28 cellular contexts compared by ENCODE assay signal in genomic region chr2:88834376-88834775, GRCh38.
DNase-seq lines count a peak whose midpoint lies in the region; ATAC-seq and TF ChIP-seq lines count a peak whose summit lies in the region.
"Had no signal": no experiment of that assay in that cellular context is flagged by ENCODE, and none has a peak within 500 bp of the region (broad histone marks: within the 10 kb centered on the region; RNA-seq: fewer than 3 reads in every experiment).

No MANE protein-coding gene starts in this region.

- TF ChIP-seq CTCF in Loucy (conservative IDR thresholded peaks at IDR 0.05; ENCODE audit: low read length), result no peak
- no peak for TF ChIP-seq CTCF in endodermal cell (conservative IDR thresholded peaks at IDR 0.05)

- no peak overlapping the region for H3K27ac ChIP-seq in endodermal cell (ENCODE audit: low read depth, low read length)
- H3K27ac ChIP-seq: C4-2B, HL-60, SJSA1 had no signal

- H3K9ac ChIP-seq in Loucy (ENCODE audit: low read depth, low read length, poor library complexity, severe bottlenecking) (no peak overlapping the region), endodermal cell (ENCODE audit: extremely low read depth, low read length, poor library complexity, severe bottlenecking) (no peak overlapping the region)

- H3K4me3 ChIP-seq in Loucy (ENCODE audit: low read length, poor library complexity, severe bottlenecking) (no peak overlapping the region), endodermal cell (ENCODE audit: low read length) (no peak overlapping the region)
- H3K4me3 ChIP-seq: SJSA1 had no signal

- no peaks in the 10 kb centered on the region for H3K79me2 ChIP-seq in Loucy (ENCODE audit: insufficient read depth, low read length)

- no peak for DNase-seq in memory B cell (ENCODE audit: low spot score in 2 of 2)
- no peak for DNase-seq in stimulated activated naive CD8-positive, alpha-beta T cell treated with anti-CD3 and anti-CD28 coated beads, Interleukin-15, Interleukin-2, amounts not matched to agents 100 U/mL and 50 U/mL, for 24 hours
- no peak for DNase-seq in endodermal cell
- DNase-seq in iPS-NIHi7 (ENCODE audit: extremely low spot score), result no peak
- DNase-seq: CD8-positive, alpha-beta memory T cell; DMS 273 treated with DMSO at 0.1 percent for 48 hours; DMS79; EL; GDM1; Kasumi-1; MV-4-11; NCI-H1105; NCI-H1436 treated with DMSO at 0.1 percent for 48 hours; NCI-H187 treated with DMSO at 0.1 percent for 48 hours; NCI-H2171 treated with DMSO at 0.1 percent for 48 hours; NCI-H524; NCI-H748 treated with DMSO at 0.1 percent for 48 hours; NK-92 treated with Interleukin-12 subunit alpha and Interleukin-12 subunit beta, amount 100 ng/mL, for 24 hours; Right ventricle myocardium superior; RPMI8226; T-cell had no signal

- H4K20me1 ChIP-seq in Loucy (ENCODE audit: insufficient read depth, low read length, poor library complexity, severe bottlenecking), result no peaks in the 10 kb centered on the region

- H3K9me3 Mint-ChIP-seq in memory B cell, result no peaks in the 10 kb centered on the region
- peaks cover 39% of the 10 kb centered on the region for H3K9me3 Mint-ChIP-seq in endodermal cell
- H3K9me3 Mint-ChIP-seq: CD8-positive, alpha-beta memory T cell; T-cell had no signal

- H3K4me3 Mint-ChIP-seq in memory B cell, result peak overlapping the region; percentile 72
- H3K4me3 Mint-ChIP-seq in endodermal cell, result no peak overlapping the region
- H3K4me3 Mint-ChIP-seq: CD8-positive, alpha-beta memory T cell; T-cell had no signal

- peaks cover 9% of the 10 kb centered on the region for H3K4me1 ChIP-seq in Loucy (ENCODE audit: insufficient read depth, low read length, poor library complexity, severe bottlenecking)
- H3K4me1 ChIP-seq in endodermal cell (ENCODE audit: control insufficient read depth, insufficient read depth, low read length), result no peaks in the 10 kb centered on the region
- H3K4me1 ChIP-seq: SJSA1 had no signal

- 0 out of 2 replicates have a peak overlapping the region, but pooled peaks have one; percentile 48 for H2AFZ ChIP-seq in Loucy (ENCODE audit: low read length)

- no peak overlapping the region for H3K4me2 ChIP-seq in Loucy (ENCODE audit: low read depth, low read length, poor library complexity, severe bottlenecking)

- H3K27ac Mint-ChIP-seq in memory B cell (peak overlapping the region; percentile 99), endodermal cell (no peak overlapping the region)
- H3K27ac Mint-ChIP-seq: CD8-positive, alpha-beta memory T cell; T-cell had no signal

- H3K9me2 ChIP-seq in Loucy (replicated peaks; ENCODE audit: low read depth, low read length), result no peaks in the 10 kb centered on the region

- H3K27me3 ChIP-seq in Loucy (ENCODE audit: insufficient read depth, low read length, poor library complexity, severe bottlenecking), result no peaks in the 10 kb centered on the region
- H3K27me3 ChIP-seq in endodermal cell (ENCODE audit: control insufficient read depth, insufficient read depth, low read length, poor library complexity, severe bottlenecking), result no peaks in the 10 kb centered on the region
- H3K27me3 ChIP-seq: SJSA1 had no signal

- H3F3A ChIP-seq in Loucy (ENCODE audit: low read depth), result no peaks in the 10 kb centered on the region

- H3K4me1 Mint-ChIP-seq in memory B cell (peaks cover 37% of the 10 kb centered on the region), endodermal cell (no peaks in the 10 kb centered on the region)
- H3K4me1 Mint-ChIP-seq: CD8-positive, alpha-beta memory T cell had no signal

- no peak for ATAC-seq in memory B cell (ENCODE audit: low read depth)
- ATAC-seq in stimulated activated naive CD8-positive, alpha-beta T cell treated with anti-CD3 and anti-CD28 coated beads, Interleukin-15, Interleukin-2, amounts not matched to agents 100 U/mL and 50 U/mL, for 24 hours, result no peak
- no peak for ATAC-seq in activated CD4-positive, CD25-positive, alpha-beta regulatory T cell treated with anti-CD3 and anti-CD28 coated beads, Interleukin-2, amount 50 U/mL, for 24 hours
- ATAC-seq: HCT116, T-cell had no signal

- TF ChIP-seq POLR2A in GM19099 (IDR thresholded peaks at IDR 0.05; ENCODE audit: extremely low read depth, insufficient read length, low read depth), result peak; percentile 40

- H3K36me3 ChIP-seq in Loucy (ENCODE audit: insufficient read depth, low read length) (no peaks in the 10 kb centered on the region), endodermal cell (ENCODE audit: control insufficient read depth, insufficient read depth, low read length) (no peaks in the 10 kb centered on the region)
- H3K36me3 ChIP-seq: SJSA1 had no signal

- H3K9me3 ChIP-seq in Loucy (ENCODE audit: insufficient read depth, low read depth, low read length) (no peaks in the 10 kb centered on the region), endodermal cell (ENCODE audit: control insufficient read depth, low read length) (no peaks in the 10 kb centered on the region)
- H3K9me3 ChIP-seq: SJSA1 had no signal

- H3K36me3 Mint-ChIP-seq in memory B cell, result peaks cover 3% of the 10 kb centered on the region
- no peaks in the 10 kb centered on the region for H3K36me3 Mint-ChIP-seq in endodermal cell (ENCODE audit: low read depth)
- H3K36me3 Mint-ChIP-seq: CD8-positive, alpha-beta memory T cell; T-cell had no signal

- H3K27me3 Mint-ChIP-seq in memory B cell, result no peaks in the 10 kb centered on the region
- H3K27me3 Mint-ChIP-seq in endodermal cell (ENCODE audit: insufficient read depth), result no peaks in the 10 kb centered on the region
